In genomic region chr3:196670335-196670734, GRCh38 we compare ENCODE assay signal across 13 cellular contexts. TPM values are rescaled to one million over a fixed set of nuclear protein-coding genes. Genes with fewer than 3 reads are reported as not detected.
DNase-seq lines count a peak whose midpoint lies in the region; ATAC-seq and TF ChIP-seq lines count a peak whose summit lies in the region.
"Had no signal": no experiment of that assay in that cellular context is flagged by ENCODE, and none has a peak within 500 bp of the region (broad histone marks: within the 10 kb centered on the region; RNA-seq: fewer than 3 reads in every experiment).

No MANE protein-coding gene starts in this region.

- H3K4me1 ChIP-seq in lower lobe of right lung (peaks cover 17% of the 10 kb centered on the region), upper lobe of right lung (peaks cover 9% of the 10 kb centered on the region)

- no peaks in the 10 kb centered on the region for H3K27me3 Mint-ChIP-seq in activated CD4-positive, alpha-beta memory T cell treated with anti-CD3 and anti-CD28 coated beads, Interleukin-2, amount 10 ng/mL, durations not matched to agents 7 days and 5 days

- H3K27ac Mint-ChIP-seq in activated CD4-positive, alpha-beta memory T cell treated with anti-CD3 and anti-CD28 coated beads, Interleukin-2, amount 10 ng/mL, durations not matched to agents 7 days and 5 days, result peak overlapping the region; percentile 76
- H3K27ac Mint-ChIP-seq: stimulated activated naive CD8-positive, alpha-beta T cell treated with anti-CD3 and anti-CD28 coated beads, Interleukin-15, amount 100 ng/mL, for 72 hours had no signal

- H3K27ac ChIP-seq in lower lobe of right lung (peak overlapping the region; percentile 46), upper lobe of right lung (peak overlapping the region; percentile 47)
- H3K27ac ChIP-seq: C4-2B had no signal

- H3K27me3 ChIP-seq in lower lobe of right lung (ENCODE audit: low read depth) (no peaks in the 10 kb centered on the region), upper lobe of right lung (no peaks in the 10 kb centered on the region)

- peaks cover 17% of the 10 kb centered on the region for H3K36me3 Mint-ChIP-seq in activated CD4-positive, alpha-beta memory T cell treated with anti-CD3 and anti-CD28 coated beads, Interleukin-2, amount 10 ng/mL, durations not matched to agents 7 days and 5 days (ENCODE audit: low read depth)

- intact Hi-C loops in Right ventricle myocardium inferior (cut with DNase I) (loop anchor here (5.0 kb wide), 1 partner anchor 33 kb away; the partner anchor contains the start of gene NRROS), cardiac septum (cut with DNase I) (no loop called here), lower lobe of right lung (cut with DNase I) (no loop called here), upper lobe of right lung (cut with DNase I) (no loop called here)

- H3K4me1 Mint-ChIP-seq in activated CD4-positive, alpha-beta memory T cell treated with anti-CD3 and anti-CD28 coated beads, Interleukin-2, amount 10 ng/mL, durations not matched to agents 7 days and 5 days, result peaks cover 30% of the 10 kb centered on the region

- H3K36me3 ChIP-seq in lower lobe of right lung, result no peaks in the 10 kb centered on the region
- no peaks in the 10 kb centered on the region for H3K36me3 ChIP-seq in upper lobe of right lung

- ATAC-seq in Right ventricle myocardium inferior (peak; percentile 76), lower lobe of right lung (peak; percentile 59 to 66), upper lobe of right lung (peak; percentile 91), GM18517 (IDR thresholded peaks at IDR 0.05; ENCODE audit: unreplicated experiment) (no peak), GM21786 (IDR thresholded peaks at IDR 0.05; ENCODE audit: unreplicated experiment) (no peak)
- ATAC-seq: stimulated activated naive CD8-positive, alpha-beta T cell treated with anti-CD3 and anti-CD28 coated beads, Interleukin-15, amount 100 ng/mL, for 72 hours had no signal

- peaks cover 2% of the 10 kb centered on the region for H3K9me3 Mint-ChIP-seq in activated CD4-positive, alpha-beta memory T cell treated with anti-CD3 and anti-CD28 coated beads, Interleukin-2, amount 10 ng/mL, durations not matched to agents 7 days and 5 days
- H3K9me3 Mint-ChIP-seq: stimulated activated naive CD8-positive, alpha-beta T cell treated with anti-CD3 and anti-CD28 coated beads, Interleukin-15, amount 100 ng/mL, for 72 hours had no signal

- peak overlapping the region; percentile 24 for H3K4me3 ChIP-seq in lower lobe of right lung
- no peak overlapping the region for H3K4me3 ChIP-seq in upper lobe of right lung

- POLR2A ChIA-PET in activated CD4-positive, alpha-beta memory T cell treated with anti-CD3 and anti-CD28 coated beads, Interleukin-2, amount 10 ng/mL, durations not matched to agents 7 days and 5 days (lab: Charles Lee), result interaction anchor here (0.9 to 1.5 kb wide), 5 partner anchors 16 to 204 kb away, joined by 3 to 7 read pairs (median 3); partner anchors contain the start of gene NRROS

- DNase-seq in Right ventricle myocardium inferior (ENCODE audit: missing footprints) (no peak), cardiac septum (ENCODE audit: low spot score) (no peak), lower lobe of right lung (no peak), upper lobe of right lung (no peak), NCI-H526 (lab: John Stamatoyannopoulos, UW) (no peak)
- peak; percentile 21 for DNase-seq in activated CD4-positive, alpha-beta memory T cell treated with anti-CD3 and anti-CD28 coated beads, Interleukin-2, amount 10 ng/mL, durations not matched to agents 7 days and 5 days
- DNase-seq: activated CD8-positive, alpha-beta memory T cell treated with anti-CD3 and anti-CD28 coated beads for 24 hours; anterior cingulate cortex; stimulated activated CD4-positive, alpha-beta T cell treated with anti-CD3 and anti-CD28 coated beads, Interleukin-2, amount 100 ng/mL, for 48 hours; stimulated activated naive CD8-positive, alpha-beta T cell treated with anti-CD3 and anti-CD28 coated beads, Interleukin-15, amount 100 ng/mL, for 72 hours had no signal

- H3K9me3 ChIP-seq in lower lobe of right lung, result no peaks in the 10 kb centered on the region
- no peaks in the 10 kb centered on the region for H3K9me3 ChIP-seq in upper lobe of right lung

- CTCF ChIA-PET in activated CD4-positive, alpha-beta memory T cell treated with anti-CD3 and anti-CD28 coated beads, Interleukin-2, amount 10 ng/mL, durations not matched to agents 7 days and 5 days (lab: Charles Lee), result interaction anchor here (0.8 to 2.8 kb wide), 3 partner anchors 9 to 66 kb away, joined by 3 to 16 read pairs (median 3); no protein-coding TSS in a partner anchor

- peak overlapping the region; percentile 56 for H3K4me3 Mint-ChIP-seq in activated CD4-positive, alpha-beta memory T cell treated with anti-CD3 and anti-CD28 coated beads, Interleukin-2, amount 10 ng/mL, durations not matched to agents 7 days and 5 days
- H3K4me3 Mint-ChIP-seq: stimulated activated naive CD8-positive, alpha-beta T cell treated with anti-CD3 and anti-CD28 coated beads, Interleukin-15, amount 100 ng/mL, for 72 hours had no signal

- TF ChIP-seq CTCF in lower lobe of right lung (IDR thresholded peaks at IDR 0.05) (no peak), upper lobe of right lung (IDR thresholded peaks at IDR 0.05) (no peak)

RNA-seq across cellular contexts. Expression of gene NRROS, which starts 30.8 kb away (rescaled TPM):
- total RNA-seq in Right ventricle myocardium inferior, result 3.1 TPM
- total RNA-seq in cardiac septum, result 2.6 TPM
- 10 to 100 TPM; 50.1 to 52.8 TPM for total RNA-seq in activated CD4-positive, alpha-beta memory T cell treated with anti-CD3 and anti-CD28 coated beads, Interleukin-2, amount 10 ng/mL, durations not matched to agents 7 days and 5 days
- total RNA-seq in lower lobe of right lung, result 20.7 TPM
- total RNA-seq in upper lobe of right lung, result 19.5 TPM

RNA-seq across cellular contexts. Expression of gene CEP19, which starts 41.7 kb away (rescaled TPM):
- 1.9 TPM for total RNA-seq in Right ventricle myocardium inferior
- 1.2 TPM for total RNA-seq in cardiac septum
- 1 to 10 TPM; 5.3 to 5.5 TPM for total RNA-seq in activated CD4-positive, alpha-beta memory T cell treated with anti-CD3 and anti-CD28 coated beads, Interleukin-2, amount 10 ng/mL, durations not matched to agents 7 days and 5 days
- 2.2 TPM for total RNA-seq in lower lobe of right lung
- 1.6 TPM for total RNA-seq in upper lobe of right lung

RNA-seq across cellular contexts. Expression of gene PIGX, which starts 41.8 kb away (rescaled TPM):
- total RNA-seq in Right ventricle myocardium inferior, result 15.0 TPM
- total RNA-seq in cardiac septum, result 16.9 TPM
- total RNA-seq in activated CD4-positive, alpha-beta memory T cell treated with anti-CD3 and anti-CD28 coated beads, Interleukin-2, amount 10 ng/mL, durations not matched to agents 7 days and 5 days, result 10 to 100 TPM; 47.2 to 50.0 TPM
- 14.1 TPM for total RNA-seq in lower lobe of right lung
- 17.4 TPM for total RNA-seq in upper lobe of right lung

Comparison
In these comparisons a context has a peak if more than half of its experiments do, and no peak if none do; other contexts are left out.
1. ATAC-seq: peak in Right ventricle myocardium inferior (single experiment), lower lobe of right lung (2 of 2) and upper lobe of right lung (single experiment); none in GM18517 (single experiment) and GM21786 (single experiment).